In the genomic region with DNA sequence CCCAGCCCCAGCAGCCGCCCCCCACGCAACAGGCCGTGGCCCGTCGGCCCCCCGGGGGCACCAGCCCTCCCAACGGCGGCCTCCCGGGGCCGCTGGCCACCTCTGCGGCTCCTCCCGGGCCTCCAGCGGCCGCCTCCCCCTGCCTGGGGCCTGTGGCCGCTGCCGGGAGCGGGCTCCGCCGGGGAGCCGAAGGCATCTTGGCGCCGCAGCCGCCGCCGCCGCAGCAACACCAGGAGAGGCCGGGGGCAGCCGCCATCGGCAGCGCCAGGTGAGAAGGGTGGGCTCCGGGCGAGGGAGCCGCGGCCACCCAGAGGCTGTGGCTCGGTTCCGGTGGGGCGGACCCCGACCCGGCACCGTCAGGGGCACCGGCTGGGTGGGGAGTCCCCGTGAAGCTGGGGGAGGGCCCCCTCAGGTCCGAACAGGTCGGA, we compare ENCODE assay signal across 8 cellular contexts. TPM values are rescaled to one million over a fixed set of nuclear protein-coding genes. Genes with fewer than 3 reads are reported as not detected.
A peak's percentile ranks its signal among the peaks of the same experiment; 100 is the strongest.
DNase-seq lines count a peak whose midpoint lies in the region; ATAC-seq lines count a peak whose summit lies in the region.

No MANE protein-coding gene starts in this region.

- CTCF ChIA-PET in activated CD4-positive, alpha-beta T cell treated with anti-CD3 and anti-CD28 coated beads, Interleukin-2, amount 10 ng/mL, durations not matched to agents 7 days and 5 days (lab: Charles Lee) = interaction anchor here (1.0 to 1.6 kb wide), 2 partner anchors 23 to 35 kb away, joined by 3 to 4 read pairs; a partner anchor contains a TSS

- no peaks in the 10 kb centered on the region for H3K9me3 ChIP-seq in KOPT-K1 (ENCODE audit: insufficient read depth, low read length, poor library complexity, severe bottlenecking)
- H3K9me3 ChIP-seq in mesodermal cell (ENCODE audit: control insufficient read depth, low read length) = no peaks in the 10 kb centered on the region

- H3K9me3 Mint-ChIP-seq in activated CD4-positive, alpha-beta T cell treated with anti-CD3 and anti-CD28 coated beads, Interleukin-2, amount 10 ng/mL, durations not matched to agents 7 days and 5 days = no peaks in the 10 kb centered on the region
- no peaks in the 10 kb centered on the region for H3K9me3 Mint-ChIP-seq in central memory CD8-positive, alpha-beta T cell

- no peak for DNase-seq in activated CD4-positive, alpha-beta T cell treated with anti-CD3 and anti-CD28 coated beads, Interleukin-2, amount 10 ng/mL, durations not matched to agents 7 days and 5 days
- no peak for DNase-seq in activated CD4-positive, alpha-beta T cell treated with anti-CD3 and anti-CD28 coated beads for 4 hours
- DNase-seq in central memory CD8-positive, alpha-beta T cell (ENCODE audit: low spot score in 2 of 2) = peak in 1 of 2 donors; percentile 41
- DNase-seq in NCI-H2171 treated with DMSO at 0.1 percent for 48 hours (lab: John Stamatoyannopoulos, UW) (no peak), NCI-H146 treated with DMSO at 0.1 percent for 48 hours (lab: John Stamatoyannopoulos, UW; ENCODE audit: unreplicated experiment) (no peak)

- H3K4me1 Mint-ChIP-seq in activated CD4-positive, alpha-beta T cell treated with anti-CD3 and anti-CD28 coated beads, Interleukin-2, amount 10 ng/mL, durations not matched to agents 7 days and 5 days = peaks cover 43% of the 10 kb centered on the region
- peaks cover 32% of the 10 kb centered on the region for H3K4me1 Mint-ChIP-seq in central memory CD8-positive, alpha-beta T cell

- H3K27ac Mint-ChIP-seq in activated CD4-positive, alpha-beta T cell treated with anti-CD3 and anti-CD28 coated beads, Interleukin-2, amount 10 ng/mL, durations not matched to agents 7 days and 5 days = peak overlapping the region; percentile 98
- H3K27ac Mint-ChIP-seq in central memory CD8-positive, alpha-beta T cell (ENCODE audit: low read depth) = peak overlapping the region; percentile 99

- ATAC-seq in central memory CD8-positive, alpha-beta T cell (replicated peaks; ENCODE audit: extremely low read depth, poor library complexity, severe bottlenecking) = peak; percentile 8
- no peak for ATAC-seq in GM21825 (IDR thresholded peaks at IDR 0.05; ENCODE audit: unreplicated experiment)

- peak overlapping the region; percentile 93 for H3K4me3 ChIP-seq in mesodermal cell (ENCODE audit: extremely low read depth, insufficient read depth, low read length, poor library complexity, severe bottlenecking)

- 0 to 1% methylated on average over 23 to 27 of the region's 44 CpGs for WGBS in mesodermal cell (ENCODE audit: insufficient coverage in 2 of 2), 2 experiments

- POLR2A ChIA-PET in activated CD4-positive, alpha-beta T cell treated with anti-CD3 and anti-CD28 coated beads, Interleukin-2, amount 10 ng/mL, durations not matched to agents 7 days and 5 days (lab: Charles Lee) = interaction anchor here (0.6 to 1.0 kb wide), 4 partner anchors 23 to 121 kb away, joined by 3 to 4 read pairs (median 4); a partner anchor contains a TSS

- H3K27me3 Mint-ChIP-seq in activated CD4-positive, alpha-beta T cell treated with anti-CD3 and anti-CD28 coated beads, Interleukin-2, amount 10 ng/mL, durations not matched to agents 7 days and 5 days = no peaks in the 10 kb centered on the region
- H3K27me3 Mint-ChIP-seq in central memory CD8-positive, alpha-beta T cell = no peaks in the 10 kb centered on the region

- peaks cover 17% of the 10 kb centered on the region for H3K4me1 ChIP-seq in mesodermal cell (ENCODE audit: control insufficient read depth, insufficient read depth, low read length, poor library complexity, severe bottlenecking)

- H3K36me3 ChIP-seq in KOPT-K1 (ENCODE audit: insufficient read depth, low read length) = peaks cover 49% of the 10 kb centered on the region
- peaks cover 41% of the 10 kb centered on the region for H3K36me3 ChIP-seq in mesodermal cell (ENCODE audit: control insufficient read depth, insufficient read depth, low read length)

- H3K4me3 Mint-ChIP-seq in activated CD4-positive, alpha-beta T cell treated with anti-CD3 and anti-CD28 coated beads, Interleukin-2, amount 10 ng/mL, durations not matched to agents 7 days and 5 days = peak overlapping the region; percentile 88
- peak overlapping the region; percentile 96 for H3K4me3 Mint-ChIP-seq in central memory CD8-positive, alpha-beta T cell

- peaks cover 47% of the 10 kb centered on the region for H3K36me3 Mint-ChIP-seq in activated CD4-positive, alpha-beta T cell treated with anti-CD3 and anti-CD28 coated beads, Interleukin-2, amount 10 ng/mL, durations not matched to agents 7 days and 5 days (ENCODE audit: low read depth)
- H3K36me3 Mint-ChIP-seq in central memory CD8-positive, alpha-beta T cell (ENCODE audit: insufficient read depth) = peaks cover 56% of the 10 kb centered on the region

- peak overlapping the region; percentile 100 for H3K27ac ChIP-seq in KOPT-K1 (ENCODE audit: low read depth, low read length, poor library complexity, severe bottlenecking)
- H3K27ac ChIP-seq in mesodermal cell (ENCODE audit: low read depth, low read length, severe bottlenecking) = peak overlapping the region; percentile 96

RNA-seq across cellular contexts. Expression of a gene that starts 0.5 kb away (rescaled TPM):
- 100 to 1,000 TPM; 257 to 265 TPM for total RNA-seq in activated CD4-positive, alpha-beta T cell treated with anti-CD3 and anti-CD28 coated beads, Interleukin-2, amount 10 ng/mL, durations not matched to agents 7 days and 5 days
- polyA plus RNA-seq in mesodermal cell (2013, experiment 1 of 2) = 218 TPM
- 185 TPM for polyA plus RNA-seq in mesodermal cell (2013, experiment 2 of 2)

RNA-seq across cellular contexts. Expression of a gene that starts 22.8 kb away (rescaled TPM):
- 100 to 1,000 TPM; 105 to 125 TPM for total RNA-seq in activated CD4-positive, alpha-beta T cell treated with anti-CD3 and anti-CD28 coated beads, Interleukin-2, amount 10 ng/mL, durations not matched to agents 7 days and 5 days
- polyA plus RNA-seq in mesodermal cell (2013, experiment 1 of 2) = 119 TPM
- 109 TPM for polyA plus RNA-seq in mesodermal cell (2013, experiment 2 of 2)

RNA-seq across cellular contexts. Expression of a gene that starts 40.3 kb away (rescaled TPM):
- 10 to 100 TPM; 62.6 to 66.6 TPM for total RNA-seq in activated CD4-positive, alpha-beta T cell treated with anti-CD3 and anti-CD28 coated beads, Interleukin-2, amount 10 ng/mL, durations not matched to agents 7 days and 5 days
- 36.8 TPM for polyA plus RNA-seq in mesodermal cell (2013, experiment 1 of 2)
- 27.8 TPM for polyA plus RNA-seq in mesodermal cell (2013, experiment 2 of 2)

RNA-seq across cellular contexts. Expression of a gene that starts 55.0 kb away (rescaled TPM):
- 1 to 10 TPM; 1.3 to 2.7 TPM for total RNA-seq in activated CD4-positive, alpha-beta T cell treated with anti-CD3 and anti-CD28 coated beads, Interleukin-2, amount 10 ng/mL, durations not matched to agents 7 days and 5 days
- 2.7 TPM for polyA plus RNA-seq in mesodermal cell (2013, experiment 1 of 2)
- polyA plus RNA-seq in mesodermal cell (2013, experiment 2 of 2) = 2.0 TPM
